Comparison of ENCODE assay signal across 9 cellular contexts in genomic region chr19:45130888-45131615, GRCh38. TPM values are rescaled to one million over a fixed set of nuclear protein-coding genes. Genes with fewer than 3 reads are reported as not detected.
DNase-seq lines count a peak whose midpoint lies in the region; ATAC-seq and TF ChIP-seq lines count a peak whose summit lies in the region.
"Had no signal": no experiment of that assay in that cellular context is flagged by ENCODE, and none has a peak within 500 bp of the region (broad histone marks: within the 10 kb centered on the region; RNA-seq: fewer than 3 reads in every experiment).

No MANE protein-coding gene starts in this region.

- in situ Hi-C loops in G401 (cut with HindIII; ENCODE audit: low sequenced_read_pairs) = no loop called here

- H3K79me2 ChIP-seq in PC-3 (ENCODE audit: low read length) = peaks cover 10% of the 10 kb centered on the region

- H3K4me1 ChIP-seq in BLaER1 treated with 17β-estradiol and CSF1 and Interleukin-3, amounts not matched to agents 10 nM and 100 nM = peaks cover 42 to 79% (median 54%) of the 10 kb centered on the region in 10 experiments
- H3K4me1 ChIP-seq in PC-3 (ENCODE audit: insufficient read depth, low read length) (no peaks in the 10 kb centered on the region; the same call in 1 of the 2 replicates), endodermal cell (ENCODE audit: control insufficient read depth, insufficient read depth, low read length) (no peaks in the 10 kb centered on the region)

- DNase-seq in HT1080 (ENCODE audit: low read depth) = peak; percentile 52
- DNase-seq in PC-3 = peak; percentile 58
- DNase-seq in iris pigment epithelial cell (ENCODE audit: low read depth) = peak; percentile 15
- no peak for DNase-seq in endodermal cell
- DNase-seq in T-helper 2 cell treated with Interferon-gamma antibody and Interleukin-4, amounts not matched to agents 5 μg/mL and 100 μg/mL, for 36 hours (ENCODE audit: low spot score) = no peak
- DNase-seq in G401 (ENCODE audit: low spot score) = no peak

- CTCF ChIA-PET in PC-3 (lab: Charles Lee) = interaction anchor here (0.6 kb wide), 2 partner anchors 39 to 178 kb away, joined by 4 to 10 read pairs; no protein-coding TSS in a partner anchor

- H3K4me3 Mint-ChIP-seq in endodermal cell = no peak overlapping the region
- H3K4me3 Mint-ChIP-seq in T-helper 2 cell treated with Interferon-gamma antibody and Interleukin-4, amounts not matched to agents 5 μg/mL and 100 μg/mL, for 36 hours = no peak overlapping the region

- H3K27me3 ChIP-seq in BLaER1 treated with 17β-estradiol and CSF1 and Interleukin-3, amounts not matched to agents 10 nM and 100 nM = no peaks in the 10 kb centered on the region
- H3K27me3 ChIP-seq in PC-3 (ENCODE audit: low read length) (no peaks in the 10 kb centered on the region), endodermal cell (ENCODE audit: control insufficient read depth, insufficient read depth, low read length, poor library complexity, severe bottlenecking) (no peaks in the 10 kb centered on the region)

- no peaks in the 10 kb centered on the region for H3K36me3 Mint-ChIP-seq in endodermal cell (ENCODE audit: low read depth)
- no peaks in the 10 kb centered on the region for H3K36me3 Mint-ChIP-seq in T-helper 2 cell treated with Interferon-gamma antibody and Interleukin-4, amounts not matched to agents 5 μg/mL and 100 μg/mL, for 36 hours (ENCODE audit: low read depth)

- POLR2A ChIA-PET in PC-3 (lab: Charles Lee; ENCODE audit: unreplicated experiment) = no interaction called here

- ATAC-seq in PC-3 (peak; percentile 77), GM21786 (IDR thresholded peaks at IDR 0.05; ENCODE audit: unreplicated experiment) (no peak)

- no peaks in the 10 kb centered on the region for H3K27me3 Mint-ChIP-seq in endodermal cell (ENCODE audit: insufficient read depth)
- no peaks in the 10 kb centered on the region for H3K27me3 Mint-ChIP-seq in T-helper 2 cell treated with Interferon-gamma antibody and Interleukin-4, amounts not matched to agents 5 μg/mL and 100 μg/mL, for 36 hours (ENCODE audit: low read depth)

- no peaks in the 10 kb centered on the region for H3K9me2 ChIP-seq in PC-3 (replicated peaks; ENCODE audit: low read length)

- BruUV-seq in PC-3 (replicated peaks; lab: Mats Ljungman, UMichigan) = no TSS peak

- 0 out of 22 replicates have a peak overlapping the region, but pooled peaks of 1 of the 11 experiments have one; percentile 8 for H3K27ac ChIP-seq in BLaER1 treated with 17β-estradiol and CSF1 and Interleukin-3, amounts not matched to agents 10 nM and 100 nM
- H3K27ac ChIP-seq in PC-3 (ENCODE audit: low read length) (no peak overlapping the region), endodermal cell (ENCODE audit: low read depth, low read length) (no peak overlapping the region)

- H3K9me3 ChIP-seq in BLaER1 treated with 17β-estradiol and CSF1 and Interleukin-3, amounts not matched to agents 10 nM and 100 nM (replicated peaks in 1 of 11) = no peaks in the 10 kb centered on the region
- H3K9me3 ChIP-seq in PC-3 (ENCODE audit: low read length) (no peaks in the 10 kb centered on the region), endodermal cell (ENCODE audit: control insufficient read depth, low read length) (no peaks in the 10 kb centered on the region)

- H3K9me3 Mint-ChIP-seq in endodermal cell = no peaks in the 10 kb centered on the region
- no peaks in the 10 kb centered on the region for H3K9me3 Mint-ChIP-seq in T-helper 2 cell treated with Interferon-gamma antibody and Interleukin-4, amounts not matched to agents 5 μg/mL and 100 μg/mL, for 36 hours

- H3F3A ChIP-seq in PC-3 (ENCODE audit: low read length, unreplicated experiment) = no peaks in the 10 kb centered on the region

- H3K27ac Mint-ChIP-seq in endodermal cell = no peak overlapping the region
- no peak overlapping the region for H3K27ac Mint-ChIP-seq in T-helper 2 cell treated with Interferon-gamma antibody and Interleukin-4, amounts not matched to agents 5 μg/mL and 100 μg/mL, for 36 hours

- H3K9ac ChIP-seq in BLaER1 treated with 17β-estradiol and CSF1 and Interleukin-3, amounts not matched to agents 10 nM and 100 nM = 0 out of 22 replicates have a peak overlapping the region, but pooled peaks of 2 of the 11 experiments have one; percentile 10 to 45
- H3K9ac ChIP-seq in PC-3 (ENCODE audit: low read length) (no peak overlapping the region), endodermal cell (ENCODE audit: extremely low read depth, low read length, poor library complexity, severe bottlenecking) (no peak overlapping the region)

- H2AFZ ChIP-seq in PC-3 (ENCODE audit: low read length) = no peak overlapping the region

- intact Hi-C loops in PC-3 (cut with micrococcal nuclease) = no loop called here

- peaks cover 50 to 100% (median 97%) of the 10 kb centered on the region in 11 experiments for H4K20me1 ChIP-seq in BLaER1 treated with 17β-estradiol and CSF1 and Interleukin-3, amounts not matched to agents 10 nM and 100 nM
- H4K20me1 ChIP-seq in PC-3 (ENCODE audit: low read length) = no peaks in the 10 kb centered on the region

- peaks cover 8% of the 10 kb centered on the region for H3K4me1 Mint-ChIP-seq in endodermal cell
- peaks cover 4% of the 10 kb centered on the region for H3K4me1 Mint-ChIP-seq in T-helper 2 cell treated with Interferon-gamma antibody and Interleukin-4, amounts not matched to agents 5 μg/mL and 100 μg/mL, for 36 hours (ENCODE audit: low read depth)

- H3K4me2 ChIP-seq in BLaER1 treated with 17β-estradiol and CSF1 and Interleukin-3, amounts not matched to agents 10 nM and 100 nM = peak overlapping the region; percentile 8 to 65 (median 41); a peak in 18 of 22 replicates
- H3K4me2 ChIP-seq in PC-3 (ENCODE audit: low read length) = no peak overlapping the region

- WGBS in endodermal cell (ENCODE audit: insufficient coverage in 1 of 2, insufficient read length in 1 of 2), 2 experiments = 76 to 85% methylated on average over 8 to 13 of the region's 13 CpGs

- H3K4me3 ChIP-seq in BLaER1 treated with 17β-estradiol and CSF1 and Interleukin-3, amounts not matched to agents 10 nM and 100 nM = no peak overlapping the region
- H3K4me3 ChIP-seq in PC-3 (ENCODE audit: low read length) (no peak overlapping the region), endodermal cell (ENCODE audit: low read length) (no peak overlapping the region)

- peak; percentile 56 for TF ChIP-seq CTCF in PC-3 (conservative IDR thresholded peaks at IDR 0.05; ENCODE audit: low read depth, low read length)
- no peak for TF ChIP-seq CTCF in endodermal cell (conservative IDR thresholded peaks at IDR 0.05)

- peaks cover 9 to 31% (median 25%) of the 10 kb centered on the region in 11 experiments; a peak in 16 of 22 replicates for H3K36me3 ChIP-seq in BLaER1 treated with 17β-estradiol and CSF1 and Interleukin-3, amounts not matched to agents 10 nM and 100 nM
- no peaks in the 10 kb centered on the region for H3K36me3 ChIP-seq in PC-3 (ENCODE audit: low read depth, low read length)
- peaks cover 4% of the 10 kb centered on the region for H3K36me3 ChIP-seq in endodermal cell (ENCODE audit: control insufficient read depth, insufficient read depth, low read length)

RNA-seq across cellular contexts. Expression of gene NKPD1, which starts 29.7 kb away (rescaled TPM):
- total RNA-seq in HT1080 (2014; rRNA removed; shearing (Covaris generic)) = not detected in 2 replicates
- not detected in 2 replicates for polyA plus RNA-seq in HT1080 (2015; cell fraction: cytosol; rRNA removed)
- polyA plus RNA-seq in HT1080 (2015; cell fraction: nucleus; rRNA removed) = not detected in 2 replicates
- 0.75 and 1.1 TPM in 2 replicates for total RNA-seq in PC-3 (2014; rRNA removed)
- under 1 TPM; 0.15 to 0.22 TPM for total RNA-seq in endodermal cell
- 0.25 TPM for polyA plus RNA-seq in endodermal cell (2013, experiment 1 of 2)
- 0.21 TPM for polyA plus RNA-seq in endodermal cell (2013, experiment 2 of 2)
- total RNA-seq in G401 (2014; rRNA removed; shearing (Covaris generic)) = 0.31 TPM in 1 of 2 replicates, not detected in the other
- total RNA-seq: skeletal muscle tissue had no signal

RNA-seq across cellular contexts. Expression of gene PPP1R37, which starts 38.1 kb away (rescaled TPM):
- 24.8 and 26.5 TPM in 2 replicates for total RNA-seq in HT1080 (2014; rRNA removed; shearing (Covaris generic))
- polyA plus RNA-seq in HT1080 (2015; cell fraction: cytosol; rRNA removed) = 12.3 and 16.5 TPM in 2 replicates
- 29.5 and 32.4 TPM in 2 replicates for polyA plus RNA-seq in HT1080 (2015; cell fraction: nucleus; rRNA removed)
- total RNA-seq in PC-3 (2014; rRNA removed) = 37.0 and 46.4 TPM in 2 replicates
- 10 to 100 TPM; 23.6 to 32.5 TPM for total RNA-seq in endodermal cell
- polyA plus RNA-seq in endodermal cell (2013, experiment 1 of 2) = 22.4 TPM
- polyA plus RNA-seq in endodermal cell (2013, experiment 2 of 2) = 20.6 TPM
- 28.6 and 42.6 TPM in 2 replicates for total RNA-seq in G401 (2014; rRNA removed; shearing (Covaris generic))

RNA-seq across cellular contexts. Expression of gene TRAPPC6A, which starts 47.0 kb away (rescaled TPM):
- total RNA-seq in HT1080 (2014; rRNA removed; shearing (Covaris generic)) = 0.98 and 1.5 TPM in 2 replicates
- polyA plus RNA-seq in HT1080 (2015; cell fraction: cytosol; rRNA removed) = 6.0 and 7.4 TPM in 2 replicates
- polyA plus RNA-seq in HT1080 (2015; cell fraction: nucleus; rRNA removed) = 3.0 and 3.2 TPM in 2 replicates
- total RNA-seq in PC-3 (2014; rRNA removed) (18.3 and 23.2 TPM in 2 replicates), endodermal cell (10 to 100 TPM; 56.6 to 79.1 TPM)
- polyA plus RNA-seq in endodermal cell (2013, experiment 1 of 2) = 35.0 TPM
- 33.3 TPM for polyA plus RNA-seq in endodermal cell (2013, experiment 2 of 2)
- 38.4 and 52.9 TPM in 2 replicates for total RNA-seq in G401 (2014; rRNA removed; shearing (Covaris generic))

RNA-seq across cellular contexts. Expression of gene BLOC1S3, which starts 47.5 kb away (rescaled TPM):
- 1.5 and 5.0 TPM in 2 replicates for total RNA-seq in HT1080 (2014; rRNA removed; shearing (Covaris generic))
- polyA plus RNA-seq in HT1080 (2015; cell fraction: cytosol; rRNA removed) = 5.7 and 6.5 TPM in 2 replicates
- polyA plus RNA-seq in HT1080 (2015; cell fraction: nucleus; rRNA removed) = 5.0 and 6.5 TPM in 2 replicates
- total RNA-seq in PC-3 (2014; rRNA removed) = 7.3 and 11.9 TPM in 2 replicates
- 10 to 100 TPM in 1 of 2 donors, 1 to 10 TPM in 1; 9.4 to 11.3 TPM for total RNA-seq in endodermal cell
- 4.8 TPM for polyA plus RNA-seq in endodermal cell (2013, experiment 1 of 2)
- polyA plus RNA-seq in endodermal cell (2013, experiment 2 of 2) = 4.9 TPM
- 9.0 and 14.7 TPM in 2 replicates for total RNA-seq in G401 (2014; rRNA removed; shearing (Covaris generic))

RNA-seq across cellular contexts. Expression of gene GEMIN7, which starts 52.0 kb away (rescaled TPM):
- total RNA-seq in HT1080 (2014; rRNA removed; shearing (Covaris generic)) = 58.2 and 59.2 TPM in 2 replicates
- 41.6 and 47.8 TPM in 2 replicates for polyA plus RNA-seq in HT1080 (2015; cell fraction: cytosol; rRNA removed)
- 25.9 and 31.7 TPM in 2 replicates for polyA plus RNA-seq in HT1080 (2015; cell fraction: nucleus; rRNA removed)
- total RNA-seq in PC-3 (2014; rRNA removed) (22.3 and 35.5 TPM in 2 replicates), endodermal cell (10 to 100 TPM; 56.3 to 56.6 TPM)
- 36.7 TPM for polyA plus RNA-seq in endodermal cell (2013, experiment 1 of 2)
- polyA plus RNA-seq in endodermal cell (2013, experiment 2 of 2) = 36.0 TPM
- total RNA-seq in G401 (2014; rRNA removed; shearing (Covaris generic)) = 93.1 and 100 TPM in 2 replicates

Comparison
In these comparisons a context has a peak if more than half of its experiments do, and no peak if none do; other contexts are left out.
1. DNase-seq: peak in HT1080 (single experiment), PC-3 (single experiment) and iris pigment epithelial cell (single experiment); none in endodermal cell (single experiment), T-helper 2 cell treated with Interferon-gamma antibody and Interleukin-4, amounts not matched to agents 5 μg/mL and 100 μg/mL, for 36 hours (single experiment) and G401 (single experiment).